ENCODE assay signal across 16 cellular contexts in genomic region chr18:58005885-58006523, GRCh38. TPM values are rescaled to one million over a fixed set of nuclear protein-coding genes. Genes with fewer than 3 reads are reported as not detected.
DNase-seq lines count a peak whose midpoint lies in the region; ATAC-seq lines count a peak whose summit lies in the region.
"Had no signal": no experiment of that assay in that cellular context is flagged by ENCODE, and none has a peak within 500 bp of the region (broad histone marks: within the 10 kb centered on the region; RNA-seq: fewer than 3 reads in every experiment).

No MANE protein-coding gene starts in this region.

- H3K27ac ChIP-seq in epithelial cell of prostate = peak overlapping the region; percentile 68
- H3K27ac ChIP-seq: thoracic aorta had no signal

- ATAC-seq in stimulated activated naive B cell treated with anti-CD40 and anti-IgM and Interleukin-4, amounts not matched to agents 10 μg/mL and 1 μg/mL and 100 μg/mL, for 72 hours (replicated peaks) = peak; percentile 57 to 84
- no peak for ATAC-seq in GM19023 (IDR thresholded peaks at IDR 0.05; ENCODE audit: unreplicated experiment)
- no peak for ATAC-seq in HG02678 (IDR thresholded peaks at IDR 0.05; ENCODE audit: unreplicated experiment)

- H3K9me3 Mint-ChIP-seq in activated naive CD4-positive, alpha-beta T cell treated with anti-CD3 and anti-CD28 coated beads for 36 hours = no peaks in the 10 kb centered on the region
- no peaks in the 10 kb centered on the region for H3K9me3 Mint-ChIP-seq in stimulated activated naive B cell treated with anti-CD40 and anti-IgM and Interleukin-4, amounts not matched to agents 10 μg/mL and 1 μg/mL and 100 μg/mL, for 72 hours
- H3K9me3 Mint-ChIP-seq: mesothelial cell of epicardium had no signal

- H3K36me3 Mint-ChIP-seq in activated naive CD4-positive, alpha-beta T cell treated with anti-CD3 and anti-CD28 coated beads for 36 hours (ENCODE audit: low read depth) = no peaks in the 10 kb centered on the region
- no peaks in the 10 kb centered on the region for H3K36me3 Mint-ChIP-seq in stimulated activated naive B cell treated with anti-CD40 and anti-IgM and Interleukin-4, amounts not matched to agents 10 μg/mL and 1 μg/mL and 100 μg/mL, for 72 hours
- H3K36me3 Mint-ChIP-seq: activated naive CD8-positive, alpha-beta T cell; mesothelial cell of epicardium had no signal

- H3K4me1 Mint-ChIP-seq in activated naive CD4-positive, alpha-beta T cell treated with anti-CD3 and anti-CD28 coated beads for 36 hours (ENCODE audit: low read depth) = no peaks in the 10 kb centered on the region
- H3K4me1 Mint-ChIP-seq in stimulated activated naive B cell treated with anti-CD40 and anti-IgM and Interleukin-4, amounts not matched to agents 10 μg/mL and 1 μg/mL and 100 μg/mL, for 72 hours = no peaks in the 10 kb centered on the region
- H3K4me1 Mint-ChIP-seq: mesothelial cell of epicardium had no signal

- peak; percentile 6 for DNase-seq in activated naive CD4-positive, alpha-beta T cell treated with anti-CD3 and anti-CD28 coated beads for 36 hours
- DNase-seq in activated naive CD4-positive, alpha-beta T cell treated with anti-CD3 and anti-CD28 coated beads, Interleukin-2, amount 50 U/mL, for 16 hours = no peak
- DNase-seq in M059J (ENCODE audit: low read depth) (peak; percentile 92), epithelial cell of prostate (ENCODE audit: low read depth, low spot score) (no peak), C1 segment of cervical spinal cord (lab: John Stamatoyannopoulos, UW) (no peak)
- no peak for DNase-seq in stimulated activated naive B cell treated with anti-CD40 and anti-IgM and Interleukin-4, amounts not matched to agents 10 μg/mL and 1 μg/mL and 100 μg/mL, for 72 hours
- DNase-seq: cortex of kidney, DMS153, foreskin melanocyte, NCI-H526, SHP77 had no signal

- H3K4me3 Mint-ChIP-seq in activated naive CD4-positive, alpha-beta T cell treated with anti-CD3 and anti-CD28 coated beads for 36 hours = no peak overlapping the region
- no peak overlapping the region for H3K4me3 Mint-ChIP-seq in stimulated activated naive B cell treated with anti-CD40 and anti-IgM and Interleukin-4, amounts not matched to agents 10 μg/mL and 1 μg/mL and 100 μg/mL, for 72 hours
- H3K4me3 Mint-ChIP-seq: activated naive CD8-positive, alpha-beta T cell; mesothelial cell of epicardium had no signal

- intact Hi-C loops in activated naive CD4-positive, alpha-beta T cell treated with anti-CD3 and anti-CD28 coated beads for 36 hours (cut with micrococcal nuclease) = loop anchor here (1.0 kb wide), 2 partner anchors 37 to 168 kb away; no protein-coding TSS in a partner anchor

- H3K27ac Mint-ChIP-seq in activated naive CD4-positive, alpha-beta T cell treated with anti-CD3 and anti-CD28 coated beads for 36 hours = no peak overlapping the region
- H3K27ac Mint-ChIP-seq in stimulated activated naive B cell treated with anti-CD40 and anti-IgM and Interleukin-4, amounts not matched to agents 10 μg/mL and 1 μg/mL and 100 μg/mL, for 72 hours = no peak overlapping the region
- H3K27ac Mint-ChIP-seq: activated naive CD8-positive, alpha-beta T cell; mesothelial cell of epicardium had no signal

- CTCF ChIA-PET in activated naive CD4-positive, alpha-beta T cell treated with anti-CD3 and anti-CD28 coated beads for 36 hours (lab: Charles Lee) = no interaction called here

- H3K27me3 Mint-ChIP-seq in activated naive CD4-positive, alpha-beta T cell treated with anti-CD3 and anti-CD28 coated beads for 36 hours (ENCODE audit: low read depth) = peaks cover 24% of the 10 kb centered on the region
- peaks cover 50 to 53% of the 10 kb centered on the region in 2 donors for H3K27me3 Mint-ChIP-seq in stimulated activated naive B cell treated with anti-CD40 and anti-IgM and Interleukin-4, amounts not matched to agents 10 μg/mL and 1 μg/mL and 100 μg/mL, for 72 hours

RNA-seq across cellular contexts. Expression of gene NEDD4L, which starts 38.0 kb away (rescaled TPM):
- 1 to 10 TPM; 5.3 to 5.6 TPM for total RNA-seq in activated naive CD4-positive, alpha-beta T cell treated with anti-CD3 and anti-CD28 coated beads for 36 hours
- 39.1 and 54.1 TPM in 2 replicates for total RNA-seq in M059J (2014; rRNA removed; shearing (Covaris generic))

Comparison
In these comparisons a context has a peak if more than half of its experiments do, and no peak if none do; other contexts are left out.
1. DNase-seq: peak in activated naive CD4-positive, alpha-beta T cell treated with anti-CD3 and anti-CD28 coated beads for 36 hours (single experiment) and M059J (single experiment); none in activated naive CD4-positive, alpha-beta T cell treated with anti-CD3 and anti-CD28 coated beads, Interleukin-2, amount 50 U/mL, for 16 hours (single experiment), epithelial cell of prostate (single experiment), stimulated activated naive B cell treated with anti-CD40 and anti-IgM and Interleukin-4, amounts not matched to agents 10 μg/mL and 1 μg/mL and 100 μg/mL, for 72 hours (single experiment) and C1 segment of cervical spinal cord (0 of 14).
2. ATAC-seq: peak in stimulated activated naive B cell treated with anti-CD40 and anti-IgM and Interleukin-4, amounts not matched to agents 10 μg/mL and 1 μg/mL and 100 μg/mL, for 72 hours (2 of 2); none in GM19023 (single experiment) and HG02678 (single experiment).